1 cellular context compared by ENCODE assay signal in genomic region chr12:31929140-31929526, GRCh38.
TF ChIP-seq lines count a peak whose summit lies in the region.

No MANE protein-coding gene starts in this region.

TF ChIP-seq in H1, 55 proteins besides CTCF, POLR2A, EP300 and RAD21 (continued from another document):
- no peak for TF ChIP-seq SP2 (IDR thresholded peaks at IDR 0.05; ENCODE audit: low read length)
- no peak for TF ChIP-seq BCL11A (IDR thresholded peaks at IDR 0.05; ENCODE audit: low read depth in 2 of 2, low read length in 2 of 2)
